ENCODE assay signal across 8 cellular contexts in the genomic region with DNA sequence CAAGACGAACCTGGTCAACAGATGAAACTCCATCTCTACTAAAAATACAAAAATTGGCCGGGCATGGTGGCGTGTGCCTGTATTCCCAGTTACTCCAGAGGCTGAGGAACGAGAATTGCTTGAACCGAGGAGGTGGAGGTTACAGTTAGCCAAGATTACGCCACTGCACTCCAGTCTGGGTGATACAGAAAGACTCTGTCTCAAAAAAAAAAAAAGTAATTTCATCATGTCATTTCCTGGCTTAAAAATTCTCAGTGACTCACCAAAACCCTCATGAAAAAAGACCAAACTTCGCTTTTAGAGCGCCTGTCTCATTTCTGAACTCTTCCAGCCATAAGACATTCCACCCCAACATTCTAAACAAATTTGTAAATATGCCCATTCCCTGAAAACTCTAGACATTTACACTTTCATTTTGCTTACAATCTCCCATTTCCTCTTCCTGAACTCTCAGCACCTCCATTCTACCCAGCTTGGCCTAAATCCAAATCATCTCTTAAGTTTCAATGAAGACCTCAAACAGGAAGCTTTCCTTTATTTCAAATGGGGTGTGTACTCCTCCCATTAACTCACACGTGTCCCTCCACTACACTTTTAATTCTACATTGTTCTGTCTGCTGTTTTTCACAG. TPM values are rescaled to one million over a fixed set of nuclear protein-coding genes. Genes with fewer than 3 reads are reported as not detected.
A peak's percentile ranks its signal among the peaks of the same experiment; 100 is the strongest.
DNase-seq lines count a peak whose midpoint lies in the region; ATAC-seq and TF ChIP-seq lines count a peak whose summit lies in the region.

No MANE protein-coding gene starts in this region.

- peak overlapping the region; percentile 27 for H3K27ac ChIP-seq in suprapubic skin

- peak overlapping the region; percentile 30 for H3K4me3 ChIP-seq in fibroblast of pulmonary artery (replicated peaks; ENCODE audit: low read depth, low read length)
- no peak overlapping the region for H3K4me3 ChIP-seq in suprapubic skin

- no peaks in the 10 kb centered on the region for H3K36me3 ChIP-seq in suprapubic skin

- H3K27ac Mint-ChIP-seq in T-helper 1 cell treated with Interleukin-12 subunit alpha and Interleukin-12 subunit beta and Interleukin-4 antibody, amounts not matched to agents 30 μg/mL and 1 μg/mL, for 36 hours, result peak overlapping the region; percentile 55

- no peaks in the 10 kb centered on the region for H3K9me3 ChIP-seq in suprapubic skin

- no peaks in the 10 kb centered on the region for H3K27me3 ChIP-seq in suprapubic skin

- peak overlapping the region; percentile 24 for H3K4me3 Mint-ChIP-seq in activated T-cell treated with anti-CD3 and anti-CD28 coated beads, Interleukin-2, amount 50 U/mL, for 4 hours
- peak overlapping the region; percentile 3 for H3K4me3 Mint-ChIP-seq in T-helper 1 cell treated with Interleukin-12 subunit alpha and Interleukin-12 subunit beta and Interleukin-4 antibody, amounts not matched to agents 30 μg/mL and 1 μg/mL, for 36 hours

- TF ChIP-seq EP300 in suprapubic skin (IDR thresholded peaks at IDR 0.05), result no peak

- peaks cover 2% of the 10 kb centered on the region for H3K9me3 Mint-ChIP-seq in activated T-cell treated with anti-CD3 and anti-CD28 coated beads, Interleukin-2, amount 50 U/mL, for 4 hours
- no peaks in the 10 kb centered on the region for H3K9me3 Mint-ChIP-seq in T-helper 1 cell treated with Interleukin-12 subunit alpha and Interleukin-12 subunit beta and Interleukin-4 antibody, amounts not matched to agents 30 μg/mL and 1 μg/mL, for 36 hours

- peaks cover 13% of the 10 kb centered on the region for H3K4me1 Mint-ChIP-seq in activated T-cell treated with anti-CD3 and anti-CD28 coated beads, Interleukin-2, amount 50 U/mL, for 4 hours (ENCODE audit: low read depth)
- peaks cover 7% of the 10 kb centered on the region for H3K4me1 Mint-ChIP-seq in T-helper 1 cell treated with Interleukin-12 subunit alpha and Interleukin-12 subunit beta and Interleukin-4 antibody, amounts not matched to agents 30 μg/mL and 1 μg/mL, for 36 hours (ENCODE audit: low read depth)

- TF ChIP-seq POLR2A in suprapubic skin (IDR thresholded peaks at IDR 0.05), result no peak

- peaks cover 14% of the 10 kb centered on the region for H3K4me1 ChIP-seq in suprapubic skin

- peaks cover 2% of the 10 kb centered on the region for H3K27me3 Mint-ChIP-seq in activated T-cell treated with anti-CD3 and anti-CD28 coated beads, Interleukin-2, amount 50 U/mL, for 4 hours (ENCODE audit: low read depth)
- no peaks in the 10 kb centered on the region for H3K27me3 Mint-ChIP-seq in T-helper 1 cell treated with Interleukin-12 subunit alpha and Interleukin-12 subunit beta and Interleukin-4 antibody, amounts not matched to agents 30 μg/mL and 1 μg/mL, for 36 hours (ENCODE audit: low read depth)

- peak; percentile 53 to 66 for ATAC-seq in activated T-cell treated with anti-CD3 and anti-CD28 coated beads, Interleukin-2, amount 50 U/mL, for 4 hours
- no peak for ATAC-seq in HG03139 (IDR thresholded peaks at IDR 0.05; ENCODE audit: unreplicated experiment)
- no peak for ATAC-seq in GM21367 (IDR thresholded peaks at IDR 0.05; ENCODE audit: unreplicated experiment)
- ATAC-seq in HG02610 (IDR thresholded peaks at IDR 0.05; ENCODE audit: unreplicated experiment), result no peak

- no peak for DNase-seq in activated T-cell treated with anti-CD3 and anti-CD28 coated beads, Interleukin-2, amount 50 U/mL, for 4 hours
- DNase-seq in activated T-cell treated with anti-CD3 and anti-CD28 coated beads, Interleukin-2, amount 50 U/mL, for 1 hour, result no peak
- DNase-seq in fibroblast of pulmonary artery (ENCODE audit: low read depth) (peak; percentile 90), suprapubic skin (ENCODE audit: low spot score in 2 of 2) (peak in 1 of 2 donors; percentile 68)

- no peaks in the 10 kb centered on the region for H3K36me3 Mint-ChIP-seq in activated T-cell treated with anti-CD3 and anti-CD28 coated beads, Interleukin-2, amount 50 U/mL, for 4 hours (ENCODE audit: insufficient read depth)
- H3K36me3 Mint-ChIP-seq in T-helper 1 cell treated with Interleukin-12 subunit alpha and Interleukin-12 subunit beta and Interleukin-4 antibody, amounts not matched to agents 30 μg/mL and 1 μg/mL, for 36 hours (ENCODE audit: low read depth), result no peaks in the 10 kb centered on the region

- 31% methylated on average over 9 of the region's 9 CpGs for WGBS in suprapubic skin

- TF ChIP-seq CTCF in fibroblast of pulmonary artery (IDR thresholded peaks at IDR 0.05; ENCODE audit: low read length, missing control alignments), result no peak
- no peak for TF ChIP-seq CTCF in suprapubic skin (IDR thresholded peaks at IDR 0.05)

RNA-seq across cellular contexts. Expression of a gene that starts 50.5 kb away (rescaled TPM):
- 100 to 1,000 TPM; 240 to 248 (median 245) TPM for total RNA-seq in activated T-cell treated with anti-CD3 and anti-CD28 coated beads, Interleukin-2, amount 50 U/mL, for 4 hours
- 100 to 1,000 TPM in 2 of 4 donors, 10 to 100 TPM in 2; 96.1 to 181 (median 104) TPM for total RNA-seq in suprapubic skin

Comparison
In these comparisons a context has a peak if more than half of its experiments do, and no peak if none do; other contexts are left out.
1. ATAC-seq: peak in activated T-cell treated with anti-CD3 and anti-CD28 coated beads, Interleukin-2, amount 50 U/mL, for 4 hours (2 of 2); none in HG03139 (single experiment), GM21367 (single experiment) and HG02610 (single experiment).